ENCODE assay signal across 21 cellular contexts in the genomic region with DNA sequence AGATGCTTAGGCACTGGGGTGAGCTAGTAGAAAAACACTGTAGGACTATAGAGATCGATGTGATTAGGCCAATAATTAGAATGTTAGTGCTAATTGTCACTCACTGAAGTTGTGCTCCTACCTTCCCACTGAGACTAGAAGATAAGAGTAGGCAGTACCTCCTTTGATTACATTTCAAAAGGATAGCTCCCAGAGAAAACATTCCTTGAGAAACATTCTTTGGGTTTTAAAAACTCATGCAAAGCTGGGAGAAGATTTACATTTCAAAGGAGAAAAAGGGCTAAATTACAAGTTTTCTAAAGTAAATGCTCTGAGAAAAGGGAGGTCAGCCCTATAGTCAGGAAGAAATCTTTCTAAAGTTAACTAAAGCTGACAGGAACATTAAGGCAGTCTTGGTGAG.
DNase-seq lines count a peak whose midpoint lies in the region; ATAC-seq and TF ChIP-seq lines count a peak whose summit lies in the region.
"Had no signal": no experiment of that assay in that cellular context is flagged by ENCODE, and none has a peak within 500 bp of the region (broad histone marks: within the 10 kb centered on the region; RNA-seq: fewer than 3 reads in every experiment).

No MANE protein-coding gene starts in this region.

- no peak for ATAC-seq in activated T-cell treated with anti-CD3 and anti-CD28 coated beads, Interleukin-2, amount 50 U/mL, for 4 hours
- ATAC-seq: HepG2, PC-3 had no signal

- H4K5ac ChIP-seq in H9 (ENCODE audit: insufficient read length, low read depth, low read length) = no peak overlapping the region

- H3K4me3 Mint-ChIP-seq in H9 (peak overlapping the region; percentile 2 to 23; a peak in 2 of 5 replicates), nephron progenitor cell (no peak overlapping the region)
- H3K4me3 Mint-ChIP-seq in activated T-cell treated with anti-CD3 and anti-CD28 coated beads, Interleukin-2, amount 50 U/mL, for 4 hours = no peak overlapping the region

- no peak overlapping the region for H3K14ac ChIP-seq in H9 (ENCODE audit: insufficient read depth, low read length)

- H2AK5ac ChIP-seq in H9 (ENCODE audit: insufficient read length, low read length) = no peak overlapping the region

- H4K20me1 ChIP-seq in H9 (ENCODE audit: control insufficient read depth, insufficient read depth, insufficient read length) = no peaks in the 10 kb centered on the region

- H4K91ac ChIP-seq in H9 (ENCODE audit: insufficient read length, low read depth, low read length) = no peak overlapping the region

- DNase-seq in H9 (no peak), astrocyte of the hippocampus (ENCODE audit: low read depth, low spot score) (peak; percentile 0), iPS DF 6.9 (ENCODE audit: low read depth, low spot score) (peak; percentile 29), nephron progenitor cell (no peak), GM20000 (ENCODE audit: low spot score) (no peak), AML-193 (lab: John Stamatoyannopoulos, UW) (no peak)
- no peak for DNase-seq in stimulated activated naive CD4-positive, alpha-beta T cell treated with Interleukin-2 at 50 U/mL for 16 hours (lab: John Stamatoyannopoulos, UW)
- DNase-seq in activated T-cell treated with anti-CD3 and anti-CD28 coated beads, Interleukin-2, amount 50 U/mL, for 4 hours = no peak
- DNase-seq: DMS79 treated with DMSO at 0.1 percent for 48 hours, GM23248, KBM-7, NCI-H1105 treated with DMSO at 0.1 percent for 48 hours, NCI-H1694 treated with DMSO at 0.1 percent for 48 hours, NCI-H510A, NCI-H774, PC-3, RPMI8226, SHP77 treated with DMSO at 0.1 percent for 48 hours, SK-N-SH had no signal

- H3K9ac ChIP-seq in H9 (ENCODE audit: extremely low read depth, insufficient read length, low read length) = no peak overlapping the region
- H3K9ac ChIP-seq: GM23248, SK-N-SH had no signal

- peak overlapping the region; percentile 75 for H2BK20ac ChIP-seq in H9 (ENCODE audit: low read depth, low read length, poor library complexity, severe bottlenecking)

- H3K23ac ChIP-seq in H9 (ENCODE audit: insufficient read length, low read depth, low read length) = no peak overlapping the region

- no peak overlapping the region for H3K18ac ChIP-seq in H9 (ENCODE audit: insufficient read length, low read depth, low read length)

- H3K4ac ChIP-seq in H9 (ENCODE audit: low read depth, low read length) = no peak overlapping the region

- no CpG with 5 or more reads among the region's 1 CpG for WGBS in H9 (ENCODE audit: extremely low coverage, insufficient read length, low lambda C conversion rate)
- no CpG with 5 or more reads among the region's 1 CpG for WGBS in iPS DF 6.9 (ENCODE audit: insufficient coverage, insufficient read length)

- no peak overlapping the region for H3T11ph ChIP-seq in H9 (ENCODE audit: low read length)

- no peak overlapping the region for H3K56ac ChIP-seq in H9 (ENCODE audit: insufficient read length, low read depth, low read length)

- peaks cover 40 to 44% of the 10 kb centered on the region in 2 experiments for H3K4me1 Mint-ChIP-seq in H9
- H3K4me1 Mint-ChIP-seq in nephron progenitor cell = peaks cover 7% of the 10 kb centered on the region
- H3K4me1 Mint-ChIP-seq in activated T-cell treated with anti-CD3 and anti-CD28 coated beads, Interleukin-2, amount 50 U/mL, for 4 hours (ENCODE audit: low read depth) = no peaks in the 10 kb centered on the region

- H3K4me2 ChIP-seq in H9 (ENCODE audit: insufficient read depth, insufficient read length, low read length) = peak overlapping the region; percentile 20
- H3K4me2 ChIP-seq: SK-N-SH had no signal

- TF ChIP-seq CTCF in H9 (conservative IDR thresholded peaks at IDR 0.05) = no peak
- no peak for TF ChIP-seq CTCF in nephron progenitor cell (IDR thresholded peaks at IDR 0.05)
- no peak for TF ChIP-seq CTCF in GM20000 (IDR thresholded peaks at IDR 0.05; ENCODE audit: extremely low read depth, missing control alignments)

- H3K36me3 Mint-ChIP-seq in H9 (ENCODE audit: insufficient read depth in 1 of 3, low read depth in 3 of 3) = peaks cover 7 to 21% (median 14%) of the 10 kb centered on the region in 3 experiments
- H3K36me3 Mint-ChIP-seq in nephron progenitor cell (ENCODE audit: low read depth) = no peaks in the 10 kb centered on the region
- no peaks in the 10 kb centered on the region for H3K36me3 Mint-ChIP-seq in activated T-cell treated with anti-CD3 and anti-CD28 coated beads, Interleukin-2, amount 50 U/mL, for 4 hours (ENCODE audit: insufficient read depth)

- H3K23me2 ChIP-seq in H9 (ENCODE audit: insufficient read length, low read depth, low read length, poor library complexity, severe bottlenecking) = no peaks in the 10 kb centered on the region

- H3K9me3 ChIP-seq in H9 (ENCODE audit: control insufficient read depth, low read depth, low read length) (no peaks in the 10 kb centered on the region), iPS DF 6.9 (ENCODE audit: control insufficient read depth, insufficient read depth, low read length) (no peaks in the 10 kb centered on the region)
- H3K9me3 ChIP-seq: SK-N-SH had no signal

- H3K27me3 Mint-ChIP-seq in H9 (ENCODE audit: low read depth) (no peaks in the 10 kb centered on the region), nephron progenitor cell (ENCODE audit: low read depth, poor library complexity) (no peaks in the 10 kb centered on the region)
- no peaks in the 10 kb centered on the region for H3K27me3 Mint-ChIP-seq in activated T-cell treated with anti-CD3 and anti-CD28 coated beads, Interleukin-2, amount 50 U/mL, for 4 hours (ENCODE audit: low read depth)

- H3K27me3 ChIP-seq in H9 (ENCODE audit: insufficient read depth, low read length) (no peaks in the 10 kb centered on the region), iPS DF 6.9 (ENCODE audit: control insufficient read depth, insufficient read depth, low read length) (no peaks in the 10 kb centered on the region)

- H4K8ac ChIP-seq in H9 (replicated peaks; ENCODE audit: insufficient read length, low read depth, low read length) = no peak overlapping the region

- no peak overlapping the region for H2BK15ac ChIP-seq in H9 (ENCODE audit: low read depth, low read length)

- H3K9me3 Mint-ChIP-seq in H9 (peaks cover 0 to 9% of the 10 kb centered on the region in 2 experiments; a peak in 2 of 5 replicates), nephron progenitor cell (peaks cover under 1% of the 10 kb centered on the region)
- H3K9me3 Mint-ChIP-seq in activated T-cell treated with anti-CD3 and anti-CD28 coated beads, Interleukin-2, amount 50 U/mL, for 4 hours = no peaks in the 10 kb centered on the region

- H3K36me3 ChIP-seq in iPS DF 6.9 (ENCODE audit: control insufficient read depth, insufficient read depth, low read length) = no peaks in the 10 kb centered on the region

- no peak overlapping the region for H2BK5ac ChIP-seq in H9 (ENCODE audit: insufficient read length, low read length)

- H3K27ac Mint-ChIP-seq in H9 (peak overlapping the region; percentile 68 to 98 (median 97)), nephron progenitor cell (peak overlapping the region; percentile 83)

- no peak overlapping the region for H2BK12ac ChIP-seq in H9 (ENCODE audit: insufficient read length, low read depth, low read length)

- H3K4me3 ChIP-seq in iPS DF 6.9 (ENCODE audit: low read length) = no peak overlapping the region
- H3K4me3 ChIP-seq: GM23248 had no signal

- H3K4me1 ChIP-seq in H9 (ENCODE audit: insufficient read depth, low read length) = no peaks in the 10 kb centered on the region; the same call in 1 of the 2 replicates
- no peaks in the 10 kb centered on the region for H3K4me1 ChIP-seq in iPS DF 6.9 (ENCODE audit: control insufficient read depth, insufficient read depth, low read length)

- no peaks in the 10 kb centered on the region for H3K79me2 ChIP-seq in H9 (ENCODE audit: insufficient read depth, low read length)

- H2AFZ ChIP-seq in H9 (ENCODE audit: low read length) = no peak overlapping the region
- H2AFZ ChIP-seq: GM23248 had no signal

- peak overlapping the region; percentile 98 for H3K27ac ChIP-seq in H9 (ENCODE audit: insufficient read length, low read depth, low read length)
- no peak overlapping the region for H3K27ac ChIP-seq in iPS DF 6.9 (ENCODE audit: low read length)
- H3K27ac ChIP-seq: C4-2B, GM23248 had no signal

- no peaks in the 10 kb centered on the region for H3K79me1 ChIP-seq in H9 (ENCODE audit: insufficient read depth, low read depth, low read length, poor library complexity, severe bottlenecking)

- no peak overlapping the region for H2BK120ac ChIP-seq in H9 (ENCODE audit: low read depth, low read length, poor library complexity, severe bottlenecking)

Comparison
In these comparisons a context has a peak if more than half of its experiments do, and no peak if none do; other contexts are left out.
1. DNase-seq: peak in astrocyte of the hippocampus (single experiment) and iPS DF 6.9 (single experiment); none in H9 (single experiment), nephron progenitor cell (single experiment), stimulated activated naive CD4-positive, alpha-beta T cell treated with Interleukin-2 at 50 U/mL for 16 hours (single experiment), GM20000 (single experiment), activated T-cell treated with anti-CD3 and anti-CD28 coated beads, Interleukin-2, amount 50 U/mL, for 4 hours (single experiment) and AML-193 (0 of 2).
2. H3K4me3 Mint-ChIP-seq: peak in H9 (2 of 2); none in nephron progenitor cell (single experiment) and activated T-cell treated with anti-CD3 and anti-CD28 coated beads, Interleukin-2, amount 50 U/mL, for 4 hours (single experiment).